Comparison of ENCODE assay signal across 24 cellular contexts in genomic region chr17:79713391-79713790, GRCh38. TPM values are rescaled to one million over a fixed set of nuclear protein-coding genes. Genes with fewer than 3 reads are reported as not detected.
DNase-seq lines count a peak whose midpoint lies in the region; ATAC-seq and TF ChIP-seq lines count a peak whose summit lies in the region.
"Had no signal": no experiment of that assay in that cellular context is flagged by ENCODE, and none has a peak within 500 bp of the region (broad histone marks: within the 10 kb centered on the region; RNA-seq: fewer than 3 reads in every experiment).

No MANE protein-coding gene starts in this region.

- no peak overlapping the region for H3K4me3 ChIP-seq in BLaER1
- no peak overlapping the region for H3K4me3 ChIP-seq in BLaER1 treated with 17β-estradiol and CSF1 and Interleukin-3, amounts not matched to agents 10 nM and 100 nM
- H3K4me3 ChIP-seq in NT2/D1 (ENCODE audit: insufficient read length, low read depth) = no peak overlapping the region
- H3K4me3 ChIP-seq in effector memory CD4-positive, alpha-beta T cell (ENCODE audit: insufficient read depth, low read depth, low read length, poor library complexity, severe bottlenecking) = no peak overlapping the region
- H3K4me3 ChIP-seq in body of pancreas = no peak overlapping the region

- TF ChIP-seq POLR2A in body of pancreas (IDR thresholded peaks at IDR 0.05) = no peak

- ATAC-seq in stimulated activated naive B cell treated with anti-CD40 and anti-IgM and Interleukin-4, amounts not matched to agents 10 μg/mL and 1 μg/mL and 100 μg/mL, for 72 hours (replicated peaks) = no peak
- no peak for ATAC-seq in HG02759 (IDR thresholded peaks at IDR 0.05; ENCODE audit: unreplicated experiment)
- ATAC-seq in body of pancreas = no peak

- H3K27ac ChIP-seq in BLaER1 (no peak overlapping the region), body of pancreas (no peak overlapping the region)
- no peak overlapping the region for H3K27ac ChIP-seq in BLaER1 treated with 17β-estradiol and CSF1 and Interleukin-3, amounts not matched to agents 10 nM and 100 nM
- H3K27ac ChIP-seq in effector memory CD4-positive, alpha-beta T cell (ENCODE audit: insufficient read depth, low read length, poor library complexity, severe bottlenecking) = no peak overlapping the region

- H3K4me1 ChIP-seq in BLaER1 (peaks cover 51% of the 10 kb centered on the region), NT2/D1 (ENCODE audit: insufficient read depth, insufficient read length) (peaks cover 4% of the 10 kb centered on the region), body of pancreas (peaks cover 5% of the 10 kb centered on the region)
- H3K4me1 ChIP-seq in BLaER1 treated with 17β-estradiol and CSF1 and Interleukin-3, amounts not matched to agents 10 nM and 100 nM = peaks cover 0 to 52% (median 35%) of the 10 kb centered on the region in 10 experiments; a peak in 16 of 20 replicates
- H3K4me1 ChIP-seq in effector memory CD4-positive, alpha-beta T cell (ENCODE audit: control insufficient read depth, insufficient read depth, low read length, poor library complexity, severe bottlenecking) = no peaks in the 10 kb centered on the region

- H3K4me3 Mint-ChIP-seq in glutamatergic neuron (ENCODE audit: unreplicated experiment) = peak overlapping the region; percentile 30
- H3K4me3 Mint-ChIP-seq in stimulated activated naive B cell treated with anti-CD40 and anti-IgM and Interleukin-4, amounts not matched to agents 10 μg/mL and 1 μg/mL and 100 μg/mL, for 72 hours = no peak overlapping the region
- H3K4me3 Mint-ChIP-seq: CD14-positive monocyte; CD4-positive, alpha-beta memory T cell; CD4-positive, CD25-positive, alpha-beta regulatory T cell; CD8-positive, alpha-beta memory T cell had no signal

- H3K36me3 ChIP-seq in BLaER1 (no peaks in the 10 kb centered on the region), NT2/D1 (ENCODE audit: insufficient read depth, insufficient read length, low read length) (no peaks in the 10 kb centered on the region), body of pancreas (replicated peaks in 1 of 2; ENCODE audit: insufficient read depth in 1 of 2, low read depth in 2 of 2) (no peaks in the 10 kb centered on the region)
- no peaks in the 10 kb centered on the region for H3K36me3 ChIP-seq in BLaER1 treated with 17β-estradiol and CSF1 and Interleukin-3, amounts not matched to agents 10 nM and 100 nM
- no peaks in the 10 kb centered on the region for H3K36me3 ChIP-seq in effector memory CD4-positive, alpha-beta T cell (ENCODE audit: control insufficient read depth, insufficient read depth, low read length)
- H3K36me3 ChIP-seq: BE2C had no signal

- H3K27ac Mint-ChIP-seq in glutamatergic neuron (ENCODE audit: unreplicated experiment) = no peak overlapping the region
- no peak overlapping the region for H3K27ac Mint-ChIP-seq in stimulated activated naive B cell treated with anti-CD40 and anti-IgM and Interleukin-4, amounts not matched to agents 10 μg/mL and 1 μg/mL and 100 μg/mL, for 72 hours
- H3K27ac Mint-ChIP-seq: CD14-positive monocyte; CD4-positive, alpha-beta memory T cell; CD4-positive, CD25-positive, alpha-beta regulatory T cell; CD8-positive, alpha-beta memory T cell had no signal

- H3K9me3 ChIP-seq in BLaER1 (no peaks in the 10 kb centered on the region), NT2/D1 (ENCODE audit: insufficient read depth, low read length) (no peaks in the 10 kb centered on the region), body of pancreas (no peaks in the 10 kb centered on the region)
- H3K9me3 ChIP-seq in BLaER1 treated with 17β-estradiol and CSF1 and Interleukin-3, amounts not matched to agents 10 nM and 100 nM (replicated peaks in 1 of 11) = no peaks in the 10 kb centered on the region
- H3K9me3 ChIP-seq in effector memory CD4-positive, alpha-beta T cell (ENCODE audit: control insufficient read depth, low read length) = no peaks in the 10 kb centered on the region
- H3K9me3 ChIP-seq: BE2C had no signal

- H3K9me3 Mint-ChIP-seq in glutamatergic neuron (ENCODE audit: unreplicated experiment) = peaks cover 14% of the 10 kb centered on the region
- no peaks in the 10 kb centered on the region for H3K9me3 Mint-ChIP-seq in stimulated activated naive B cell treated with anti-CD40 and anti-IgM and Interleukin-4, amounts not matched to agents 10 μg/mL and 1 μg/mL and 100 μg/mL, for 72 hours
- H3K9me3 Mint-ChIP-seq: CD14-positive monocyte; CD8-positive, alpha-beta memory T cell had no signal

- intact Hi-C loops in body of pancreas (cut with DNase I) = no loop called here

- 60 to 68% methylated on average over 12 to 14 of the region's 14 CpGs for WGBS in body of pancreas, 2 donors

- peaks cover 4% of the 10 kb centered on the region for H3K36me3 Mint-ChIP-seq in glutamatergic neuron (ENCODE audit: unreplicated experiment)
- no peaks in the 10 kb centered on the region for H3K36me3 Mint-ChIP-seq in stimulated activated naive B cell treated with anti-CD40 and anti-IgM and Interleukin-4, amounts not matched to agents 10 μg/mL and 1 μg/mL and 100 μg/mL, for 72 hours
- H3K36me3 Mint-ChIP-seq: CD14-positive monocyte; CD4-positive, alpha-beta memory T cell; CD4-positive, CD25-positive, alpha-beta regulatory T cell; CD8-positive, alpha-beta memory T cell had no signal

- H3K4me1 Mint-ChIP-seq in glutamatergic neuron (ENCODE audit: low read depth, unreplicated experiment) = peaks cover 7% of the 10 kb centered on the region
- H3K4me1 Mint-ChIP-seq in stimulated activated naive B cell treated with anti-CD40 and anti-IgM and Interleukin-4, amounts not matched to agents 10 μg/mL and 1 μg/mL and 100 μg/mL, for 72 hours = peaks cover 2 to 12% of the 10 kb centered on the region in 2 donors

- TF ChIP-seq CTCF in glutamatergic neuron (IDR thresholded peaks at IDR 0.05; ENCODE audit: partially characterized antibody, unreplicated experiment) (no peak), body of pancreas (IDR thresholded peaks at IDR 0.05) (no peak)

- H3K27me3 Mint-ChIP-seq in glutamatergic neuron (ENCODE audit: unreplicated experiment) = peaks cover 5% of the 10 kb centered on the region
- H3K27me3 Mint-ChIP-seq in stimulated activated naive B cell treated with anti-CD40 and anti-IgM and Interleukin-4, amounts not matched to agents 10 μg/mL and 1 μg/mL and 100 μg/mL, for 72 hours = peaks cover 36 to 44% of the 10 kb centered on the region in 2 donors

- DNase-seq in NT2/D1 (ENCODE audit: low read depth, low spot score) (no peak), glutamatergic neuron (no peak), body of pancreas (no peak)
- no peak for DNase-seq in stimulated activated naive B cell treated with anti-CD40 and anti-IgM and Interleukin-4, amounts not matched to agents 10 μg/mL and 1 μg/mL and 100 μg/mL, for 72 hours
- no peak for DNase-seq in effector memory CD4-positive, alpha-beta T cell
- DNase-seq: 8988T; ACHN; BE2C; C1 segment of cervical spinal cord; CD4-positive, alpha-beta memory T cell; CD4-positive, CD25-positive, alpha-beta regulatory T cell; CD8-positive, alpha-beta memory T cell; COR-L47; DMS 273 treated with DMSO at 0.1 percent for 48 hours; DMS153; DMS53; DMS79; DND-41; GF-D8 had no signal

- peak overlapping the region; percentile 71 for H3K4me2 ChIP-seq in BLaER1
- peak overlapping the region in 9 of 11 experiments; percentile 23 to 73 (median 48); a peak in 14 of 22 replicates for H3K4me2 ChIP-seq in BLaER1 treated with 17β-estradiol and CSF1 and Interleukin-3, amounts not matched to agents 10 nM and 100 nM

- H3K9ac ChIP-seq in BLaER1 (no peak overlapping the region), NT2/D1 (ENCODE audit: insufficient read length, low read depth) (peak overlapping the region; percentile 32)
- no peak overlapping the region for H3K9ac ChIP-seq in BLaER1 treated with 17β-estradiol and CSF1 and Interleukin-3, amounts not matched to agents 10 nM and 100 nM

- H3K27me3 ChIP-seq in BLaER1 = no peaks in the 10 kb centered on the region
- H3K27me3 ChIP-seq in BLaER1 treated with 17β-estradiol and CSF1 and Interleukin-3, amounts not matched to agents 10 nM and 100 nM = no peaks in the 10 kb centered on the region
- peaks cover 3% of the 10 kb centered on the region for H3K27me3 ChIP-seq in NT2/D1 (ENCODE audit: insufficient read depth, insufficient read length)
- no peaks in the 10 kb centered on the region for H3K27me3 ChIP-seq in effector memory CD4-positive, alpha-beta T cell (replicated peaks; ENCODE audit: control insufficient read depth, insufficient read depth, low read length, poor library complexity, severe bottlenecking)
- H3K27me3 ChIP-seq in body of pancreas = no peaks in the 10 kb centered on the region
- H3K27me3 ChIP-seq: BE2C had no signal

- no peaks in the 10 kb centered on the region for H4K20me1 ChIP-seq in BLaER1
- no peaks in the 10 kb centered on the region; a peak in 2 of 22 replicates for H4K20me1 ChIP-seq in BLaER1 treated with 17β-estradiol and CSF1 and Interleukin-3, amounts not matched to agents 10 nM and 100 nM

RNA-seq across cellular contexts. Expression of gene ENPP7, which starts 17.4 kb away (rescaled TPM):
- not detected for total RNA-seq in glutamatergic neuron (ENCODE audit: unreplicated experiment)
- total RNA-seq in body of pancreas = not detected
- total RNA-seq: A673; CD4-positive, CD25-positive, alpha-beta regulatory T cell had no signal
